In genomic region chr6:15398657-15399287, GRCh38 we compare ENCODE assay signal across 11 cellular contexts.
DNase-seq lines count a peak whose midpoint lies in the region; ATAC-seq, FAIRE-seq and TF ChIP-seq lines count a peak whose summit lies in the region.
"Had no signal": no experiment of that assay in that cellular context is flagged by ENCODE, and none has a peak within 500 bp of the region (broad histone marks: within the 10 kb centered on the region; RNA-seq: fewer than 3 reads in every experiment).

No MANE protein-coding gene starts in this region.

- no peaks in the 10 kb centered on the region for H3K9me3 Mint-ChIP-seq in natural killer cell

- H3K4me1 Mint-ChIP-seq in natural killer cell = peaks cover 55 to 71% of the 10 kb centered on the region in 2 donors

- DNase-seq in OCI-M1 (lab: John Stamatoyannopoulos, UW) (peak; percentile 63), natural killer cell (no peak), small intestine (no peak), SKM-1 (lab: John Stamatoyannopoulos, UW; ENCODE audit: unreplicated experiment) (no peak)
- DNase-seq in stimulated activated CD4-positive, alpha-beta T cell treated with anti-CD3 and anti-CD28 coated beads, Interleukin-1b, Interleukin-23, amount 100 ng/mL, for 48 hours = no peak
- DNase-seq: NCI-H1694; stimulated activated CD4-positive, alpha-beta T cell treated with anti-CD3 and anti-CD28 coated beads, Interleukin-15, amount 100 ng/mL, for 24 hours; SW 1271; upper lobe of left lung had no signal

- WGBS in small intestine, 3 donors = 68 to 83% (median 68%) methylated on average over 8 of the region's 8 CpGs

- H3K36me3 Mint-ChIP-seq in natural killer cell = no peaks in the 10 kb centered on the region

- TF ChIP-seq CTCF in natural killer cell (IDR thresholded peaks at IDR 0.05) = no peak

- peak overlapping the region; percentile 12 to 86 for H3K27ac Mint-ChIP-seq in natural killer cell

- H3K36me3 ChIP-seq in small intestine (ENCODE audit: control insufficient read depth in 2 of 2, insufficient read depth in 2 of 2, low read length in 2 of 2) = no peaks in the 10 kb centered on the region
- H3K36me3 ChIP-seq: upper lobe of left lung had no signal

- H3K4me3 Mint-ChIP-seq in natural killer cell = peak overlapping the region; percentile 75

- H3K27ac ChIP-seq in small intestine (ENCODE audit: low read depth in 1 of 2, low read length in 1 of 2) = peak overlapping the region in 1 of 2 donors; percentile 7
- H3K27ac ChIP-seq: upper lobe of left lung had no signal

- intact Hi-C loops in natural killer cell (cut with micrococcal nuclease) = no loop called here

- no peak overlapping the region for H3K4me3 ChIP-seq in small intestine (ENCODE audit: low read depth in 1 of 2, low read length in 2 of 2)
- H3K4me3 ChIP-seq: upper lobe of left lung had no signal

- no peaks in the 10 kb centered on the region for H3K27me3 ChIP-seq in small intestine (ENCODE audit: control insufficient read depth in 2 of 2, insufficient read depth in 2 of 2, low read length in 2 of 2)
- H3K27me3 ChIP-seq: upper lobe of left lung had no signal

- H3K27me3 Mint-ChIP-seq in natural killer cell (ENCODE audit: low read depth in 2 of 2) = no peaks in the 10 kb centered on the region

- H3K4me1 ChIP-seq in small intestine (ENCODE audit: control insufficient read depth in 2 of 2, insufficient read depth in 1 of 2, low read depth in 1 of 2, low read length in 1 of 2) = peaks cover 15 to 24% of the 10 kb centered on the region in 2 donors

- peak; percentile 61 for ATAC-seq in GM18499 (IDR thresholded peaks at IDR 0.05; ENCODE audit: insufficient read depth, unreplicated experiment)
- peak; percentile 70 for ATAC-seq in GM21737 (IDR thresholded peaks at IDR 0.05; ENCODE audit: unreplicated experiment)
- peak in 2 of 3 donors; percentile 51 to 63 for ATAC-seq in natural killer cell

- no peak for FAIRE-seq in small intestine (lab: Jason Lieb, UNC)

- H3K9me3 ChIP-seq in small intestine (ENCODE audit: control insufficient read depth, low read depth) = no peaks in the 10 kb centered on the region
- H3K9me3 ChIP-seq: upper lobe of left lung had no signal
